8 cellular contexts compared by ENCODE assay signal in the genomic region with DNA sequence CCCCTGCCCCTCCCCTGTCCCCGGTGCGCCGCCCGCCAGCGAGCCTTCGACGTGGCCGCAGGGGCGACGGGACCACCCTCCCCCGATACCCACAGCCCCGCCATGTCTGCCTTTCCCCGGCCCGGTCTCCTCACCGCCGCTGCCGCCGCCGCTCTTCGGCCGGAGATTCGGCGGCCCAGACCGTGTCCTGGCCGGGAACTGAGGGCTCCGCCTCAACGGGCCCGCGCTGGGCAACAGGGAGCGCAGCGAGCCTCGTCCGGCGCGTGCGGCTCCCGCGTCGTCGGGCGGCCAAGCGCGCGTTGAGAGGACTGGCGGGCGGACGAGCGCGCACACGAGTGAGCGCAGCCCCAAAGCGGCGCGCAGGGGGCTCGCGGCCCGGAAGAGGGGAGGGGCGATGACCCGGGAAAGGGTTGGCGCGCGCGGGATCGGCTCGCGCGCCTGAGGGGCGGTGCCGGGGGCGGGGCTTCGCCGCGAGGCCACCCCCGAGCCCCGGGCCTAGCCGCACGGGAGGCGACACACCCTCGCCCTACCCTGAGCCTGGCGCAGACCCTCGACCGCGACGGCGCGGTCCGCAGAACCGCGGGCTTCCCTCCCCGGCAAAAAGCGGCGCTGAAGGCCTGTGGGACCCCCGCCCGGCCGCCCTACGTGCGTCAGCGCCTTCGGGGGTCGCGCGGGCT. TPM values are rescaled to one million over a fixed set of nuclear protein-coding genes. Genes with fewer than 3 reads are reported as not detected.
DNase-seq lines count a peak whose midpoint lies in the region; ATAC-seq and TF ChIP-seq lines count a peak whose summit lies in the region.

Gene BTG3 (minus strand): TSS at position 337 of the 677 bp plus-strand sequence. CDS start 3,757 bp downstream, outside the sequence.

- H4K20me1 ChIP-seq in GM23248 (ENCODE audit: insufficient read depth), result no peaks in the 10 kb centered on the region

- H3K79me2 ChIP-seq in GM23248 (ENCODE audit: insufficient read depth), result peaks cover 38% of the 10 kb centered on the region

- H3K4me3 ChIP-seq in GM23248 (peak within 1 kb of the TSS; percentile 97), ovary (peak within 1 kb of the TSS; percentile 98), thoracic aorta (peak within 1 kb of the TSS; percentile 91)

- H3K4me2 ChIP-seq in GM23248 (ENCODE audit: unreplicated experiment), result peak within 1 kb of the TSS; percentile 87

- peak; percentile 98 for TF ChIP-seq POLR2A in ovary (IDR thresholded peaks at IDR 0.05)

- peak within 1 kb of the TSS; percentile 99 for H2AFZ ChIP-seq in GM23248

- TF ChIP-seq EP300 in ovary (IDR thresholded peaks at IDR 0.05), result no peak

- peak; percentile 77 for ATAC-seq in thoracic aorta (ENCODE audit: insufficient number of reproducible peaks, low FRiP score, low read depth)

- no peaks in the 10 kb centered on the region for H3K9me3 Mint-ChIP-seq in activated naive CD4-positive, alpha-beta T cell treated with anti-CD3 and anti-CD28 coated beads, Interleukin-2, amount 50 U/mL, for 24 hours
- H3K9me3 Mint-ChIP-seq in glutamatergic neuron (ENCODE audit: unreplicated experiment), result peaks cover 4% of the 10 kb centered on the region

- no peaks in the 10 kb centered on the region for H3K4me1 ChIP-seq in ES-I3 (ENCODE audit: insufficient read depth, low read length)
- H3K4me1 ChIP-seq in GM23248 (ENCODE audit: insufficient read depth), result peaks cover 8% of the 10 kb centered on the region
- H3K4me1 ChIP-seq in ovary (ENCODE audit: insufficient read depth), result peaks cover 6% of the 10 kb centered on the region
- H3K4me1 ChIP-seq in thoracic aorta (ENCODE audit: control insufficient read depth in 1 of 2, low read depth in 2 of 2), result peaks cover 5 to 12% of the 10 kb centered on the region in 2 donors

- peak within 1 kb of the TSS; percentile 97 for H3K9ac ChIP-seq in ES-I3 (ENCODE audit: low read depth, low read length)
- peak within 1 kb of the TSS; percentile 95 for H3K9ac ChIP-seq in GM23248

- peak within 1 kb of the TSS; percentile 95 for H3K27ac Mint-ChIP-seq in activated naive CD4-positive, alpha-beta T cell treated with anti-CD3 and anti-CD28 coated beads, Interleukin-2, amount 50 U/mL, for 24 hours
- H3K27ac Mint-ChIP-seq in glutamatergic neuron (ENCODE audit: unreplicated experiment), result peak within 1 kb of the TSS; percentile 92

- peak; percentile 86 for DNase-seq in GM23248
- DNase-seq in Kasumi-1 (lab: John Stamatoyannopoulos, UW), result peak; percentile 50 to 71
- peak; percentile 58 for DNase-seq in SKM-1 (lab: John Stamatoyannopoulos, UW; ENCODE audit: unreplicated experiment)
- DNase-seq in glutamatergic neuron, result peak; percentile 73
- DNase-seq in ovary, result peak; percentile 83 to 91 (median 85)
- peak; percentile 13 for DNase-seq in thoracic aorta (ENCODE audit: low spot score)

- no peaks in the 10 kb centered on the region for H3K27me3 Mint-ChIP-seq in activated naive CD4-positive, alpha-beta T cell treated with anti-CD3 and anti-CD28 coated beads, Interleukin-2, amount 50 U/mL, for 24 hours
- H3K27me3 Mint-ChIP-seq in glutamatergic neuron (ENCODE audit: unreplicated experiment), result peaks cover 13% of the 10 kb centered on the region

- H3K36me3 ChIP-seq in ES-I3 (ENCODE audit: insufficient read depth, low read length), result peaks cover 4% of the 10 kb centered on the region
- H3K36me3 ChIP-seq in GM23248 (ENCODE audit: low read depth), result no peaks in the 10 kb centered on the region
- no peaks in the 10 kb centered on the region for H3K36me3 ChIP-seq in ovary
- no peaks in the 10 kb centered on the region for H3K36me3 ChIP-seq in thoracic aorta

- H3K9me2 ChIP-seq in GM23248 (ENCODE audit: insufficient read depth), result no peaks in the 10 kb centered on the region

- no peak for TF ChIP-seq CTCF in glutamatergic neuron (IDR thresholded peaks at IDR 0.05; ENCODE audit: partially characterized antibody, unreplicated experiment)
- TF ChIP-seq CTCF in ovary (IDR thresholded peaks at IDR 0.05), result peak in 1 of 3 donors; percentile 27
- no peak for TF ChIP-seq CTCF in thoracic aorta (IDR thresholded peaks at IDR 0.05)

- peaks cover 22% of the 10 kb centered on the region for H3K4me1 Mint-ChIP-seq in activated naive CD4-positive, alpha-beta T cell treated with anti-CD3 and anti-CD28 coated beads, Interleukin-2, amount 50 U/mL, for 24 hours
- H3K4me1 Mint-ChIP-seq in glutamatergic neuron (ENCODE audit: low read depth, unreplicated experiment), result peaks cover 4% of the 10 kb centered on the region

- intact Hi-C loops in ovary (cut with DNase I), result no loop called here

- peaks cover 29% of the 10 kb centered on the region for H3F3A ChIP-seq in GM23248 (ENCODE audit: insufficient read depth)

- peaks cover 6% of the 10 kb centered on the region for H3K36me3 Mint-ChIP-seq in activated naive CD4-positive, alpha-beta T cell treated with anti-CD3 and anti-CD28 coated beads, Interleukin-2, amount 50 U/mL, for 24 hours
- H3K36me3 Mint-ChIP-seq in glutamatergic neuron (ENCODE audit: unreplicated experiment), result peaks cover 4% of the 10 kb centered on the region

- H3K27me3 ChIP-seq in GM23248 (replicated peaks; ENCODE audit: insufficient read depth), result no peaks in the 10 kb centered on the region
- H3K27me3 ChIP-seq in ovary, result no peaks in the 10 kb centered on the region
- no peaks in the 10 kb centered on the region for H3K27me3 ChIP-seq in thoracic aorta (replicated peaks; ENCODE audit: insufficient read depth)

- 1 to 2% methylated on average over 40 to 55 of the region's 102 CpGs for WGBS in GM23248 (ENCODE audit: low coverage in 1 of 2, low lambda C conversion rate in 2 of 2, missing lambda C conversion rate in 2 of 2), 2 experiments
- 1 to 2% (median 1%) methylated on average over 33 to 102 of the region's 102 CpGs for whole genome bisulfite sequencing in ovary, 3 donors

- H3K27ac ChIP-seq in GM23248, result peak within 1 kb of the TSS; percentile 80
- H3K27ac ChIP-seq in ovary, result peak within 1 kb of the TSS; percentile 82 to 84
- H3K27ac ChIP-seq in thoracic aorta, result peak within 1 kb of the TSS; percentile 89 to 91

- H3K9me3 ChIP-seq in ES-I3 (ENCODE audit: control insufficient read depth, insufficient read depth, low read length) (no peaks in the 10 kb centered on the region), GM23248 (ENCODE audit: low read depth) (no peaks in the 10 kb centered on the region), ovary (no peaks in the 10 kb centered on the region), thoracic aorta (no peaks in the 10 kb centered on the region)

- H3K4me3 Mint-ChIP-seq in activated naive CD4-positive, alpha-beta T cell treated with anti-CD3 and anti-CD28 coated beads, Interleukin-2, amount 50 U/mL, for 24 hours, result peak within 1 kb of the TSS; percentile 88
- H3K4me3 Mint-ChIP-seq in glutamatergic neuron (ENCODE audit: unreplicated experiment), result peak within 1 kb of the TSS; percentile 95

- in situ Hi-C loops in GM23248 (cut with MboI), result no loop called here

RNA-seq across cellular contexts. Expression of gene BTG3, which starts in this region (rescaled TPM):
- 15.6 and 22.8 TPM in 2 replicates for total RNA-seq in GM23248 (2014; rRNA removed; shearing (Covaris generic))
- 43.7 and 44.4 TPM in 2 replicates for polyA plus RNA-seq in GM23248 (2016; fragmentation: Nextera tagmentation; extraction: Ambion mirVana)
- total RNA-seq in glutamatergic neuron (ENCODE audit: unreplicated experiment), result 23.3 TPM
- 100 to 1,000 TPM in 1 of 7 donors, 10 to 100 TPM in 6; 16.7 to 181 (median 24.5) TPM for total RNA-seq in ovary
- 10 to 100 TPM; 22.6 to 28.3 TPM for polyA plus RNA-seq in ovary
- total RNA-seq in thoracic aorta, result 10 to 100 TPM; 31.4 to 39.3 TPM

Comparison
In these comparisons a context has a peak if more than half of its experiments do, and no peak if none do; other contexts are left out.
1. Peak in every context shown above with its lines: DNase-seq, ATAC-seq, H3K4me3 ChIP-seq and H3K27ac ChIP-seq.
2. DNase-seq: peak in every context shown above with its lines; median percentile 86 in GM23248; 85 in ovary; 73 in glutamatergic neuron; 60 in Kasumi-1; 58 in SKM-1; 13 in thoracic aorta.